Comparison of ENCODE assay signal across 18 cellular contexts in genomic region chr15:93019091-93019490, GRCh38.
DNase-seq lines count a peak whose midpoint lies in the region; ATAC-seq and TF ChIP-seq lines count a peak whose summit lies in the region.
"Had no signal": no experiment of that assay in that cellular context is flagged by ENCODE, and none has a peak within 500 bp of the region (broad histone marks: within the 10 kb centered on the region; RNA-seq: fewer than 3 reads in every experiment).

No MANE protein-coding gene starts in this region.

- peaks cover 24% of the 10 kb centered on the region for H3K4me1 ChIP-seq in CD4-positive, alpha-beta memory T cell (ENCODE audit: insufficient read depth, low read length)
- H3K4me1 ChIP-seq: BE2C, foreskin keratinocyte, pancreas had no signal

- no peak overlapping the region for H3K4me3 Mint-ChIP-seq in CD4-positive, alpha-beta memory T cell
- peak overlapping the region; percentile 33 for H3K4me3 Mint-ChIP-seq in activated naive CD8-positive, alpha-beta T cell
- H3K4me3 Mint-ChIP-seq in nephron progenitor cell, result no peak overlapping the region
- H3K4me3 Mint-ChIP-seq: dendritic cell treated with granulocyte-macrophage colony-stimulating factor and Interleukin-4, amounts not matched to agents 40 ng/mL and 50 ng/mL, for 4 days; GM23338 had no signal

- POLR2A ChIA-PET in CD4-positive, alpha-beta memory T cell (lab: Charles Lee; ENCODE audit: partially characterized antibody), result no interaction called here

- CTCF ChIA-PET in CD4-positive, alpha-beta memory T cell (lab: Charles Lee; ENCODE audit: partially characterized antibody), result interaction anchor here (1.3 to 4.0 kb wide), 4 partner anchors 11 to 222 kb away, joined by 3 to 19 read pairs (median 7); no protein-coding TSS in a partner anchor

- H3K9me3 Mint-ChIP-seq in CD4-positive, alpha-beta memory T cell, result peaks cover 0 to 1% (median 0%) of the 10 kb centered on the region in 8 donors
- no peaks in the 10 kb centered on the region for H3K9me3 Mint-ChIP-seq in activated naive CD8-positive, alpha-beta T cell (ENCODE audit: low read depth)
- H3K9me3 Mint-ChIP-seq in nephron progenitor cell, result no peaks in the 10 kb centered on the region
- H3K9me3 Mint-ChIP-seq: dendritic cell treated with granulocyte-macrophage colony-stimulating factor and Interleukin-4, amounts not matched to agents 40 ng/mL and 50 ng/mL, for 4 days; GM23338 had no signal

- no peak for DNase-seq in activated CD4-positive, CD25-positive, alpha-beta regulatory T cell treated with anti-CD3 and anti-CD28 coated beads, Interleukin-2, amount 50 U/mL, for 72 hours
- no peak for DNase-seq in CD4-positive, alpha-beta memory T cell
- no peak for DNase-seq in nephron progenitor cell
- DNase-seq in NCI-H82 treated with DMSO at 0.1 percent for 48 hours (lab: John Stamatoyannopoulos, UW; ENCODE audit: unreplicated experiment), result no peak
- DNase-seq in NCI-H1048 (lab: John Stamatoyannopoulos, UW), result no peak
- DNase-seq in NCI-H446 (lab: John Stamatoyannopoulos, UW), result no peak
- DNase-seq: BE2C; brain microvascular endothelial cell; foreskin keratinocyte; KG1; NCI-H446 treated with DMSO at 0.1 percent for 48 hours; NK-92 treated with Interleukin-12 subunit alpha and Interleukin-12 subunit beta, amount 100 ng/mL, for 24 hours; pancreas had no signal

- H3K9me3 ChIP-seq in CD4-positive, alpha-beta memory T cell (ENCODE audit: control insufficient read depth in 1 of 2, low read length in 2 of 2), result no peaks in the 10 kb centered on the region
- H3K9me3 ChIP-seq: BE2C, pancreas had no signal

- no peaks in the 10 kb centered on the region for H3K27me3 Mint-ChIP-seq in CD4-positive, alpha-beta memory T cell
- H3K27me3 Mint-ChIP-seq in activated naive CD8-positive, alpha-beta T cell, result no peaks in the 10 kb centered on the region
- H3K27me3 Mint-ChIP-seq in nephron progenitor cell (ENCODE audit: low read depth, poor library complexity), result no peaks in the 10 kb centered on the region
- H3K27me3 Mint-ChIP-seq: dendritic cell treated with granulocyte-macrophage colony-stimulating factor and Interleukin-4, amounts not matched to agents 40 ng/mL and 50 ng/mL, for 4 days had no signal

- peak overlapping the region; percentile 7 to 92 (median 65) for H3K27ac Mint-ChIP-seq in CD4-positive, alpha-beta memory T cell
- peak overlapping the region; percentile 96 for H3K27ac Mint-ChIP-seq in activated naive CD8-positive, alpha-beta T cell
- H3K27ac Mint-ChIP-seq in nephron progenitor cell, result peak overlapping the region; percentile 1
- H3K27ac Mint-ChIP-seq: dendritic cell treated with granulocyte-macrophage colony-stimulating factor and Interleukin-4, amounts not matched to agents 40 ng/mL and 50 ng/mL, for 4 days; GM23338 had no signal

- peaks cover 89% of the 10 kb centered on the region for H3K36me3 ChIP-seq in CD4-positive, alpha-beta memory T cell (ENCODE audit: insufficient read depth, low read length)

- peaks cover 87 to 95% of the 10 kb centered on the region in 2 donors for H3K36me3 Mint-ChIP-seq in CD4-positive, alpha-beta memory T cell
- peaks cover 38% of the 10 kb centered on the region for H3K36me3 Mint-ChIP-seq in activated naive CD8-positive, alpha-beta T cell
- H3K36me3 Mint-ChIP-seq in nephron progenitor cell (ENCODE audit: low read depth), result peaks cover 96% of the 10 kb centered on the region

- no peaks in the 10 kb centered on the region for H3K27me3 ChIP-seq in CD4-positive, alpha-beta memory T cell (ENCODE audit: insufficient read depth, low read length)
- H3K27me3 ChIP-seq: BE2C, brain microvascular endothelial cell, foreskin keratinocyte, pancreas had no signal

- H3K4me1 Mint-ChIP-seq in CD4-positive, alpha-beta memory T cell, result peaks cover 31 to 68% (median 48%) of the 10 kb centered on the region in 4 donors
- peaks cover 72% of the 10 kb centered on the region for H3K4me1 Mint-ChIP-seq in activated naive CD8-positive, alpha-beta T cell (ENCODE audit: low read depth)
- no peaks in the 10 kb centered on the region for H3K4me1 Mint-ChIP-seq in nephron progenitor cell
- H3K4me1 Mint-ChIP-seq: GM23338 had no signal

- intact Hi-C loops in CD4-positive, alpha-beta memory T cell (cut with micrococcal nuclease), result loop anchor here (10.0 kb wide), 2 partner anchors 54 to 224 kb away; no protein-coding TSS in a partner anchor

- peak; percentile 36 to 53 for ATAC-seq in activated CD4-positive, CD25-positive, alpha-beta regulatory T cell treated with anti-CD3 and anti-CD28 coated beads, Interleukin-2, amount 50 U/mL, for 24 hours

- H3K4me3 ChIP-seq in CD4-positive, alpha-beta memory T cell (ENCODE audit: low read length in 2 of 2), result no peak overlapping the region
- H3K4me3 ChIP-seq: GM23338, pancreas had no signal

- TF ChIP-seq CTCF in nephron progenitor cell (IDR thresholded peaks at IDR 0.05), result no peak

- H3K27ac ChIP-seq in CD4-positive, alpha-beta memory T cell (ENCODE audit: low read depth, low read length), result no peak overlapping the region
- H3K27ac ChIP-seq: brain microvascular endothelial cell, epithelial cell of prostate, foreskin keratinocyte, pancreas had no signal

Comparison
In these comparisons a context has a peak if more than half of its experiments do, and no peak if none do; other contexts are left out.
1. H3K27ac Mint-ChIP-seq: peak in every context shown above with its lines; median percentile 96 in activated naive CD8-positive, alpha-beta T cell; 65 in CD4-positive, alpha-beta memory T cell; 1 in nephron progenitor cell.